3 cellular contexts compared by ENCODE assay signal in the genomic region with DNA sequence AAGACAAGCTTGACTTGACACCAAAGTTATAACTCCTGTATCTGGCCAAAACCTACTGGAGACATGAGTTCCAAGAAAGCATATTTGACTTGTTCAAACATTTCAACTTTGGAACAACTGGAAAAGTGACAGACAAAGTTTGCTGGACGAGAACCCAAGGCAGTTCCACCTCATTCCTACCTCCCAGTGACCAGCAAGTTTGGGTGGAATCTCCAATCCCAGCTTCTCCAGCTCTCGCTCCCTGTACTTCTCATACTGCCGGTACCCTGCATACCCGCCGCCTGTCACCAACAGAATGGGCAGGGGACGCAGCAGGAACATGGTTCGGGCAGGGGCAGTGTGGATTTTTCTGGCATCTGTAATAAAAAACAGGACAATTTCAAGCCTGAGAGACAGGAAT.
TF ChIP-seq lines count a peak whose summit lies in the region.

No MANE protein-coding gene starts in this region.

TF ChIP-seq in GM23338, 12 proteins besides CTCF, POLR2A, EP300 and RAD21 (continues in another document):
- TF ChIP-seq, protein P1, sequence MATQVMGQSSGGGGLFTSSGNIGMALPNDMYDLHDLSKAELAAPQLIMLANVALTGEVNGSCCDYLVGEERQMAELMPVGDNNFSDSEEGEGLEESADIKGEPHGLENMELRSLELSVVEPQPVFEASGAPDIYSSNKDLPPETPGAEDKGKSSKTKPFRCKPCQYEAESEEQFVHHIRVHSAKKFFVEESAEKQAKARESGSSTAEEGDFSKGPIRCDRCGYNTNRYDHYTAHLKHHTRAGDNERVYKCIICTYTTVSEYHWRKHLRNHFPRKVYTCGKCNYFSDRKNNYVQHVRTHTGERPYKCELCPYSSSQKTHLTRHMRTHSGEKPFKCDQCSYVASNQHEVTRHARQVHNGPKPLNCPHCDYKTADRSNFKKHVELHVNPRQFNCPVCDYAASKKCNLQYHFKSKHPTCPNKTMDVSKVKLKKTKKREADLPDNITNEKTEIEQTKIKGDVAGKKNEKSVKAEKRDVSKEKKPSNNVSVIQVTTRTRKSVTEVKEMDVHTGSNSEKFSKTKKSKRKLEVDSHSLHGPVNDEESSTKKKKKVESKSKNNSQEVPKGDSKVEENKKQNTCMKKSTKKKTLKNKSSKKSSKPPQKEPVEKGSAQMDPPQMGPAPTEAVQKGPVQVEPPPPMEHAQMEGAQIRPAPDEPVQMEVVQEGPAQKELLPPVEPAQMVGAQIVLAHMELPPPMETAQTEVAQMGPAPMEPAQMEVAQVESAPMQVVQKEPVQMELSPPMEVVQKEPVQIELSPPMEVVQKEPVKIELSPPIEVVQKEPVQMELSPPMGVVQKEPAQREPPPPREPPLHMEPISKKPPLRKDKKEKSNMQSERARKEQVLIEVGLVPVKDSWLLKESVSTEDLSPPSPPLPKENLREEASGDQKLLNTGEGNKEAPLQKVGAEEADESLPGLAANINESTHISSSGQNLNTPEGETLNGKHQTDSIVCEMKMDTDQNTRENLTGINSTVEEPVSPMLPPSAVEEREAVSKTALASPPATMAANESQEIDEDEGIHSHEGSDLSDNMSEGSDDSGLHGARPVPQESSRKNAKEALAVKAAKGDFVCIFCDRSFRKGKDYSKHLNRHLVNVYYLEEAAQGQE (IDR thresholded peaks at IDR 0.05; ENCODE audit: unreplicated experiment) = no peak
- TF ChIP-seq, protein P2, sequence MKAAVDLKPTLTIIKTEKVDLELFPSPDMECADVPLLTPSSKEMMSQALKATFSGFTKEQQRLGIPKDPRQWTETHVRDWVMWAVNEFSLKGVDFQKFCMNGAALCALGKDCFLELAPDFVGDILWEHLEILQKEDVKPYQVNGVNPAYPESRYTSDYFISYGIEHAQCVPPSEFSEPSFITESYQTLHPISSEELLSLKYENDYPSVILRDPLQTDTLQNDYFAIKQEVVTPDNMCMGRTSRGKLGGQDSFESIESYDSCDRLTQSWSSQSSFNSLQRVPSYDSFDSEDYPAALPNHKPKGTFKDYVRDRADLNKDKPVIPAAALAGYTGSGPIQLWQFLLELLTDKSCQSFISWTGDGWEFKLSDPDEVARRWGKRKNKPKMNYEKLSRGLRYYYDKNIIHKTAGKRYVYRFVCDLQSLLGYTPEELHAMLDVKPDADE (IDR thresholded peaks at IDR 0.05) = no peak
- no peak for TF ChIP-seq NANOG (IDR thresholded peaks at IDR 0.05; ENCODE audit: borderline replicate concordance)

TF ChIP-seq in IMR-90, 13 proteins besides CTCF, POLR2A, EP300 and RAD21:
- no peak for TF ChIP-seq NFE2L2 (IDR thresholded peaks at IDR 0.05; ENCODE audit: low read depth, low read length)
- TF ChIP-seq FOS (IDR thresholded peaks at IDR 0.05; ENCODE audit: low read depth, low read length) = no peak
- TF ChIP-seq, protein P3, sequence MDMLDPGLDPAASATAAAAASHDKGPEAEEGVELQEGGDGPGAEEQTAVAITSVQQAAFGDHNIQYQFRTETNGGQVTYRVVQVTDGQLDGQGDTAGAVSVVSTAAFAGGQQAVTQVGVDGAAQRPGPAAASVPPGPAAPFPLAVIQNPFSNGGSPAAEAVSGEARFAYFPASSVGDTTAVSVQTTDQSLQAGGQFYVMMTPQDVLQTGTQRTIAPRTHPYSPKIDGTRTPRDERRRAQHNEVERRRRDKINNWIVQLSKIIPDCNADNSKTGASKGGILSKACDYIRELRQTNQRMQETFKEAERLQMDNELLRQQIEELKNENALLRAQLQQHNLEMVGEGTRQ (IDR thresholded peaks at IDR 0.05; ENCODE audit: low read depth, low read length) = no peak

TF ChIP-seq in H1, 55 proteins besides CTCF, POLR2A, EP300 and RAD21:
- no peak for TF ChIP-seq BRCA1 (IDR thresholded peaks at IDR 0.05; ENCODE audit: low read depth, low read length)
- TF ChIP-seq, protein P3 (IDR thresholded peaks at IDR 0.05; ENCODE audit: low read length) = no peak
- no peak for TF ChIP-seq MAFK (IDR thresholded peaks at IDR 0.05; ENCODE audit: low read depth, low read length)
- TF ChIP-seq, protein P4, sequence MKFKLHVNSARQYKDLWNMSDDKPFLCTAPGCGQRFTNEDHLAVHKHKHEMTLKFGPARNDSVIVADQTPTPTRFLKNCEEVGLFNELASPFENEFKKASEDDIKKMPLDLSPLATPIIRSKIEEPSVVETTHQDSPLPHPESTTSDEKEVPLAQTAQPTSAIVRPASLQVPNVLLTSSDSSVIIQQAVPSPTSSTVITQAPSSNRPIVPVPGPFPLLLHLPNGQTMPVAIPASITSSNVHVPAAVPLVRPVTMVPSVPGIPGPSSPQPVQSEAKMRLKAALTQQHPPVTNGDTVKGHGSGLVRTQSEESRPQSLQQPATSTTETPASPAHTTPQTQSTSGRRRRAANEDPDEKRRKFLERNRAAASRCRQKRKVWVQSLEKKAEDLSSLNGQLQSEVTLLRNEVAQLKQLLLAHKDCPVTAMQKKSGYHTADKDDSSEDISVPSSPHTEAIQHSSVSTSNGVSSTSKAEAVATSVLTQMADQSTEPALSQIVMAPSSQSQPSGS (IDR thresholded peaks at IDR 0.05; ENCODE audit: low read length) = no peak
- TF ChIP-seq CREB1 (IDR thresholded peaks at IDR 0.05) = no peak
- no peak for TF ChIP-seq YY1 (IDR thresholded peaks at IDR 0.05; ENCODE audit: low read depth, low read length)
- no peak for TF ChIP-seq RXRA (IDR thresholded peaks at IDR 0.05; ENCODE audit: insufficient read depth, low read depth, low read length)
- TF ChIP-seq TCF12 (IDR thresholded peaks at IDR 0.05; ENCODE audit: low read depth, low read length) = no peak
